ENCODE assay signal across 1 cellular context in the genomic region with DNA sequence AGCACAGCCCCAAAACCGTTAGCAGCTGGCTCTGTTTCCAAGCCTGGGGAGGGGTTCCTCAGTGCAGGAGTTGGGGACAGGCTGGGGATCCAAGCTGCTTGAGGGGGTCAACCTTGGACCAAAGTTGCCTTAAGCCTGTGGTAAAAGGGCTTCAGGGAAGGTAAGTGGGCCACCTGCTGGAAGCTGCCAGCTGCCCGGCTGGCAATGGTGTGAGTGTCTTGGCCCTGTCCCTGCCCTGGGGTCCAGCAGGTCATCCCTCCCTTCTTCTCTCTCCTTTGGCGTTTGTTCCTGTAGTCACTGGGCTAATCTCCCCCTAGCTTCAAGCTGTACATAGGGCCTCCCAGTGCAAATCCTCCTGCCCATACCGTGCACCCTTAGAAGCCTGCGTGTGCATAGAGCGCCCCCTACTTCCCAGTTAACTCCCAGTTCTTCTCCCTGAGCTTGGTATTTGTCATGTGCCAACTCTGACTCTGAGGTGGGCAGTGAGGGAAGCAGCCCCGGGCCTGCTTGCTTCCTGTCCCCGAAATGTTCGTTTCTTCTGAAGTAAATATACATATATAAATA.
TF ChIP-seq lines count a peak whose summit lies in the region.

No MANE protein-coding gene starts in this region.

TF ChIP-seq in HepG2, 621 proteins besides CTCF, POLR2A, EP300 and RAD21 (continued from another document):
- peak in 1 of 2 experiments; percentile 38; a peak in 1 of 4 replicates for TF ChIP-seq HMGXB4 (CRISPR knock-in tag; IDR thresholded peaks at IDR 0.05; ENCODE audit: borderline replicate concordance in 1 of 2, low read depth in 1 of 2)
- no peak for TF ChIP-seq CENPT (CRISPR knock-in tag; IDR thresholded peaks at IDR 0.05; ENCODE audit: low read depth)
- no peak for TF ChIP-seq SP2 (CRISPR knock-in tag; IDR thresholded peaks at IDR 0.05)
- TF ChIP-seq NR2F1 (CRISPR knock-in tag; IDR thresholded peaks at IDR 0.05): no peak
- TF ChIP-seq ZNF17 (CRISPR knock-in tag; IDR thresholded peaks at IDR 0.05): no peak
- TF ChIP-seq CCDC6 (CRISPR knock-in tag; IDR thresholded peaks at IDR 0.05): no peak
- no peak for TF ChIP-seq POGK (CRISPR knock-in tag; conservative IDR thresholded peaks at IDR 0.05)
- peak; percentile 26; the same call in 1 of the 2 replicates for TF ChIP-seq ZFY (CRISPR knock-in tag; IDR thresholded peaks at IDR 0.05)
- TF ChIP-seq, protein P1, sequence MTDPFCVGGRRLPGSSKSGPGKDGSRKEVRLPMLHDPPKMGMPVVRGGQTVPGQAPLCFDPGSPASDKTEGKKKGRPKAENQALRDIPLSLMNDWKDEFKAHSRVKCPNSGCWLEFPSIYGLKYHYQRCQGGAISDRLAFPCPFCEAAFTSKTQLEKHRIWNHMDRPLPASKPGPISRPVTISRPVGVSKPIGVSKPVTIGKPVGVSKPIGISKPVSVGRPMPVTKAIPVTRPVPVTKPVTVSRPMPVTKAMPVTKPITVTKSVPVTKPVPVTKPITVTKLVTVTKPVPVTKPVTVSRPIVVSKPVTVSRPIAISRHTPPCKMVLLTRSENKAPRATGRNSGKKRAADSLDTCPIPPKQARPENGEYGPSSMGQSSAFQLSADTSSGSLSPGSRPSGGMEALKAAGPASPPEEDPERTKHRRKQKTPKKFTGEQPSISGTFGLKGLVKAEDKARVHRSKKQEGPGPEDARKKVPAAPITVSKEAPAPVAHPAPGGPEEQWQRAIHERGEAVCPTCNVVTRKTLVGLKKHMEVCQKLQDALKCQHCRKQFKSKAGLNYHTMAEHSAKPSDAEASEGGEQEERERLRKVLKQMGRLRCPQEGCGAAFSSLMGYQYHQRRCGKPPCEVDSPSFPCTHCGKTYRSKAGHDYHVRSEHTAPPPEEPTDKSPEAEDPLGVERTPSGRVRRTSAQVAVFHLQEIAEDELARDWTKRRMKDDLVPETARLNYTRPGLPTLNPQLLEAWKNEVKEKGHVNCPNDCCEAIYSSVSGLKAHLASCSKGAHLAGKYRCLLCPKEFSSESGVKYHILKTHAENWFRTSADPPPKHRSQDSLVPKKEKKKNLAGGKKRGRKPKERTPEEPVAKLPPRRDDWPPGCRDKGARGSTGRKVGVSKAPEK (CRISPR knock-in tag; IDR thresholded peaks at IDR 0.05; ENCODE audit: borderline replicate concordance): no peak
- TF ChIP-seq SP140L (CRISPR knock-in tag; IDR thresholded peaks at IDR 0.05; ENCODE audit: borderline replicate concordance): no peak
- no peak for TF ChIP-seq CBFB (CRISPR knock-in tag; IDR thresholded peaks at IDR 0.05)
- TF ChIP-seq TBL1XR1 (IDR thresholded peaks at IDR 0.05; ENCODE audit: borderline replicate concordance, low read length, partially characterized antibody): no peak
- TF ChIP-seq POLR2G (IDR thresholded peaks at IDR 0.05; ENCODE audit: low read depth, low read length): peak; percentile 26; the same call in 1 of the 2 replicates
- no peak for TF ChIP-seq ZNF746 (CRISPR knock-in tag; IDR thresholded peaks at IDR 0.05)
- peak; percentile 21; the same call in 1 of the 2 replicates for TF ChIP-seq GABPB1 (CRISPR knock-in tag; IDR thresholded peaks at IDR 0.05)
- TF ChIP-seq ZNF143 (CRISPR knock-in tag; IDR thresholded peaks at IDR 0.05): 0 out of 2 replicates have a peak, but pooled peaks have one; percentile 17
- TF ChIP-seq RARA (CRISPR knock-in tag; IDR thresholded peaks at IDR 0.05): no peak
- peak; percentile 29 for TF ChIP-seq TEAD3 (CRISPR knock-in tag; optimal IDR thresholded peaks at IDR 0.05; ENCODE audit: borderline replicate concordance)
- no peak for TF ChIP-seq RBAK (CRISPR knock-in tag; IDR thresholded peaks at IDR 0.05)
- TF ChIP-seq, protein P2, sequence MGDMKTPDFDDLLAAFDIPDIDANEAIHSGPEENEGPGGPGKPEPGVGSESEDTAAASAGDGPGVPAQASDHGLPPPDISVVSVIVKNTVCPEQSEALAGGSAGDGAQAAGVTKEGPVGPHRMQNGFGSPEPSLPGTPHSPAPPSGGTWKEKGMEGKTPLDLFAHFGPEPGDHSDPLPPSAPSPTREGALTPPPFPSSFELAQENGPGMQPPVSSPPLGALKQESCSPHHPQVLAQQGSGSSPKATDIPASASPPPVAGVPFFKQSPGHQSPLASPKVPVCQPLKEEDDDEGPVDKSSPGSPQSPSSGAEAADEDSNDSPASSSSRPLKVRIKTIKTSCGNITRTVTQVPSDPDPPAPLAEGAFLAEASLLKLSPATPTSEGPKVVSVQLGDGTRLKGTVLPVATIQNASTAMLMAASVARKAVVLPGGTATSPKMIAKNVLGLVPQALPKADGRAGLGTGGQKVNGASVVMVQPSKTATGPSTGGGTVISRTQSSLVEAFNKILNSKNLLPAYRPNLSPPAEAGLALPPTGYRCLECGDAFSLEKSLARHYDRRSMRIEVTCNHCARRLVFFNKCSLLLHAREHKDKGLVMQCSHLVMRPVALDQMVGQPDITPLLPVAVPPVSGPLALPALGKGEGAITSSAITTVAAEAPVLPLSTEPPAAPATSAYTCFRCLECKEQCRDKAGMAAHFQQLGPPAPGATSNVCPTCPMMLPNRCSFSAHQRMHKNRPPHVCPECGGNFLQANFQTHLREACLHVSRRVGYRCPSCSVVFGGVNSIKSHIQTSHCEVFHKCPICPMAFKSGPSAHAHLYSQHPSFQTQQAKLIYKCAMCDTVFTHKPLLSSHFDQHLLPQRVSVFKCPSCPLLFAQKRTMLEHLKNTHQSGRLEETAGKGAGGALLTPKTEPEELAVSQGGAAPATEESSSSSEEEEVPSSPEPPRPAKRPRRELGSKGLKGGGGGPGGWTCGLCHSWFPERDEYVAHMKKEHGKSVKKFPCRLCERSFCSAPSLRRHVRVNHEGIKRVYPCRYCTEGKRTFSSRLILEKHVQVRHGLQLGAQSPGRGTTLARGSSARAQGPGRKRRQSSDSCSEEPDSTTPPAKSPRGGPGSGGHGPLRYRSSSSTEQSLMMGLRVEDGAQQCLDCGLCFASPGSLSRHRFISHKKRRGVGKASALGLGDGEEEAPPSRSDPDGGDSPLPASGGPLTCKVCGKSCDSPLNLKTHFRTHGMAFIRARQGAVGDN (CRISPR knock-in tag; IDR thresholded peaks at IDR 0.05): peak; percentile 47
- no peak for TF ChIP-seq ZFYVE20 (CRISPR knock-in tag; IDR thresholded peaks at IDR 0.05; ENCODE audit: borderline replicate concordance, low read depth)
- no peak for TF ChIP-seq KMT2B (CRISPR knock-in tag; IDR thresholded peaks at IDR 0.05)
- no peak for TF ChIP-seq SIN3A (IDR thresholded peaks at IDR 0.05; ENCODE audit: borderline replicate concordance, low read depth, low read length)
- no peak for TF ChIP-seq IRX3 (CRISPR knock-in tag; IDR thresholded peaks at IDR 0.05; ENCODE audit: borderline replicate concordance, low read depth)
- no peak for TF ChIP-seq ZNF274 (CRISPR knock-in tag; IDR thresholded peaks at IDR 0.05)
- TF ChIP-seq CEBPG (CRISPR knock-in tag; IDR thresholded peaks at IDR 0.05): no peak
- peak; percentile 76 for TF ChIP-seq AKAP8 (CRISPR knock-in tag; IDR thresholded peaks at IDR 0.05)
- peak; percentile 49; the same call in 1 of the 2 replicates for TF ChIP-seq HNRNPL (IDR thresholded peaks at IDR 0.05; ENCODE audit: low read depth, low read length)
- no peak for TF ChIP-seq LBX2 (CRISPR knock-in tag; IDR thresholded peaks at IDR 0.05; ENCODE audit: borderline replicate concordance)
- peak; percentile 36; the same call in 1 of the 2 replicates for TF ChIP-seq ZFP91 (CRISPR knock-in tag; IDR thresholded peaks at IDR 0.05; ENCODE audit: borderline replicate concordance)
- peak; percentile 81 for TF ChIP-seq AGO2 (optimal IDR thresholded peaks at IDR 0.05; ENCODE audit: low read depth, low read length)
- TF ChIP-seq PPARG (CRISPR knock-in tag; conservative IDR thresholded peaks at IDR 0.05): 0 out of 2 replicates have a peak, but pooled peaks have one; percentile 36
- peak; percentile 50; the same call in 1 of the 2 replicates for TF ChIP-seq HIC2 (CRISPR knock-in tag; IDR thresholded peaks at IDR 0.05; ENCODE audit: low read depth)
- no peak for TF ChIP-seq ZNF761 (CRISPR knock-in tag; conservative IDR thresholded peaks at IDR 0.05)
